1 cellular context compared by ENCODE assay signal in the genomic region with DNA sequence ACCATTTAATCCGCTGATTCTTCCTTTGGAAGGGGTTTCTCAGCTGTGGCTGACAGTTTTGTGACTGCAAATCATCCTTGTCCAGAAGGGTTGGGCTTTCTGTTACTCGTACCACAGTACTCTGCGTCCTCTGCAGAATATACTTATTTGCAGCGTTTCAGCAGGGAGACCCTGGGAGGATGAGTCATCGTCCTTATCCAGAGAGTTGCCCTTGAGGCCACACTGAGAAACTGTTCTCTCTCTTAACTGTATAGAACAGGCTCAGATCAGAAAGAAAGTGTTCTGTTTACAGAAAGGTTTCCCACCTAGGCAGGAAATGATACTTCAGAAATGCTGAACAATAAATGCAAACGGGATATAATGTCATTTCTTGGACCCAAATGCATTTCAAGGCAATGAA.
TF ChIP-seq lines count a peak whose summit lies in the region.

No MANE protein-coding gene starts in this region.

TF ChIP-seq in H1, 55 proteins besides CTCF, POLR2A, EP300 and RAD21 (continued from another document):
- TF ChIP-seq RFX5 (IDR thresholded peaks at IDR 0.05; ENCODE audit: borderline replicate concordance, low read depth, low read length), result no peak
TF ChIP-seq in H1: peak in this region for 1.
